8 cellular contexts compared by ENCODE assay signal in the genomic region with DNA sequence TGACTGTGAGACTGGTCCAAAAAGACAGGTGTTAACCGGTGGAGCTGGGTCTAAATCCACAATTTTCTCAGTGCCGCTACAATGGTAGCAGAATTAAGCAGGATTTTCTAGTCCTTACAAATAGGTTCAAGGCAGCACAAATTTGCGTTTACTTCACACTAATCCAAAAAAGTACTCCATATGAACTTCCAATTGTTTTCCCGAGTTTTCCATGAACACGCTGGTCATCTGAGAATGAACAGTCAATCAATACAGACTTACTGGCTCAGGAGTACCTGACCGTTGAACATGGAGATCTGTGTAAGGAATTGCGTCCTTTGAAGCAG. TPM values are rescaled to one million over a fixed set of nuclear protein-coding genes. Genes with fewer than 3 reads are reported as not detected.
DNase-seq lines count a peak whose midpoint lies in the region; ATAC-seq and TF ChIP-seq lines count a peak whose summit lies in the region.

No MANE protein-coding gene starts in this region.

- H3K4me2 ChIP-seq in hepatocyte = peak overlapping the region; percentile 89

- WGBS in hepatocyte (ENCODE audit: low lambda C conversion rate, missing lambda C conversion rate) = 20% methylated on average over 7 of the region's 7 CpGs
- 19 to 48% methylated on average over 7 of the region's 7 CpGs for WGBS in sigmoid colon, 2 donors

- no peak for ATAC-seq in activated T-helper 17 cell treated with anti-CD3 and anti-CD28 coated beads, Interleukin-2, amount 50 U/mL, for 72 hours (replicated peaks)

- peak overlapping the region; percentile 89 for H2AFZ ChIP-seq in hepatocyte

- intact Hi-C loops in sigmoid colon (cut with DNase I) = loop anchor here (1.0 kb wide), 1 partner anchor 67 kb away; the partner anchor contains the start of gene HABP4

- H3K4me1 Mint-ChIP-seq in activated T-helper 17 cell treated with anti-CD3 and anti-CD28 coated beads, Interleukin-2, amount 50 U/mL, for 72 hours = peaks cover 22% of the 10 kb centered on the region

- TF ChIP-seq CTCF in GM06990 (IDR thresholded peaks at IDR 0.05; ENCODE audit: insufficient read depth, low read length, poor library complexity, severe bottlenecking) (no peak), hepatocyte (IDR thresholded peaks at IDR 0.05; ENCODE audit: poor library complexity) (no peak), sigmoid colon (IDR thresholded peaks at IDR 0.05) (no peak)

- no peak for TF ChIP-seq EP300 in sigmoid colon (IDR thresholded peaks at IDR 0.05)

- peak overlapping the region; percentile 96 for H3K27ac ChIP-seq in hepatocyte
- peak overlapping the region; percentile 86 to 88 (median 86) for H3K27ac ChIP-seq in sigmoid colon

- no peaks in the 10 kb centered on the region for H4K20me1 ChIP-seq in hepatocyte (ENCODE audit: insufficient read depth, poor library complexity, severe bottlenecking)

- H3K9me2 ChIP-seq in hepatocyte (replicated peaks; ENCODE audit: insufficient read depth) = no peaks in the 10 kb centered on the region

- H3K4me3 Mint-ChIP-seq in activated T-helper 17 cell treated with anti-CD3 and anti-CD28 coated beads, Interleukin-2, amount 50 U/mL, for 72 hours = peak overlapping the region; percentile 75

- H3K27me3 Mint-ChIP-seq in activated T-helper 17 cell treated with anti-CD3 and anti-CD28 coated beads, Interleukin-2, amount 50 U/mL, for 72 hours = no peaks in the 10 kb centered on the region

- H3K9me3 Mint-ChIP-seq in activated T-helper 17 cell treated with anti-CD3 and anti-CD28 coated beads, Interleukin-2, amount 50 U/mL, for 72 hours = no peaks in the 10 kb centered on the region

- H3K9me3 ChIP-seq in hepatocyte (ENCODE audit: low read depth) (no peaks in the 10 kb centered on the region), sigmoid colon (no peaks in the 10 kb centered on the region)

- H3K27me3 ChIP-seq in GM06990 (replicated peaks; ENCODE audit: control insufficient read depth, insufficient read depth, low read length) = no peaks in the 10 kb centered on the region
- H3K27me3 ChIP-seq in hepatocyte = no peaks in the 10 kb centered on the region
- no peaks in the 10 kb centered on the region for H3K27me3 ChIP-seq in sigmoid colon

- no peaks in the 10 kb centered on the region for H3K36me3 ChIP-seq in GM06990 (ENCODE audit: control insufficient read depth, insufficient read depth, low read length)
- no peaks in the 10 kb centered on the region for H3K36me3 ChIP-seq in hepatocyte (replicated peaks; ENCODE audit: insufficient read depth, low read depth)
- no peaks in the 10 kb centered on the region for H3K36me3 ChIP-seq in sigmoid colon

- DNase-seq in GM06990 (ENCODE audit: extremely low read depth, insufficient read length) = no peak
- DNase-seq in hepatocyte (ENCODE audit: low spot score) = no peak
- DNase-seq in sigmoid colon = no peak
- DNase-seq in activated CD4-positive, CD25-positive, alpha-beta regulatory T cell (lab: John Stamatoyannopoulos, UW) = no peak
- DNase-seq in cerebellar nuclear complex (lab: John Stamatoyannopoulos, UW) = no peak
- no peak for DNase-seq in NCI-H1694 (lab: John Stamatoyannopoulos, UW)
- no peak for DNase-seq in Kasumi-1 (lab: John Stamatoyannopoulos, UW)

- TF ChIP-seq POLR2A in sigmoid colon (IDR thresholded peaks at IDR 0.05) = no peak

- H3K79me2 ChIP-seq in hepatocyte = peaks cover 55% of the 10 kb centered on the region

- H3K4me3 ChIP-seq in GM06990 (replicated peaks; ENCODE audit: low read depth, low read length) (peak overlapping the region; percentile 62), hepatocyte (peak overlapping the region; percentile 66), sigmoid colon (peak overlapping the region; percentile 77 to 87 (median 80))

- peaks cover 40% of the 10 kb centered on the region for H3K36me3 Mint-ChIP-seq in activated T-helper 17 cell treated with anti-CD3 and anti-CD28 coated beads, Interleukin-2, amount 50 U/mL, for 72 hours (ENCODE audit: low read depth)

- H3K4me1 ChIP-seq in hepatocyte (ENCODE audit: insufficient read depth) (peaks cover 16% of the 10 kb centered on the region), sigmoid colon (peaks cover 0 to 30% (median 16%) of the 10 kb centered on the region in 4 donors)

- H3K27ac Mint-ChIP-seq in activated T-helper 17 cell treated with anti-CD3 and anti-CD28 coated beads, Interleukin-2, amount 50 U/mL, for 72 hours = peak overlapping the region; percentile 54

RNA-seq across cellular contexts. Expression of gene SLC35D2, which starts 0.7 kb away (rescaled TPM):
- 1 to 10 TPM; 7.1 to 9.3 TPM for total RNA-seq in activated T-helper 17 cell treated with anti-CD3 and anti-CD28 coated beads, Interleukin-2, amount 50 U/mL, for 72 hours
- total RNA-seq in hepatocyte (77.7 and 89.7 TPM in 2 replicates), sigmoid colon (10 to 100 TPM; 12.9 to 22.4 (median 16.4) TPM)
- polyA plus RNA-seq in hepatocyte (68.0 and 87.5 TPM in 2 replicates), sigmoid colon (100 to 1,000 TPM in 1 of 3 donors, 10 to 100 TPM in 2; 45.5 to 118 (median 86.5) TPM)

RNA-seq across cellular contexts. Expression of gene ZNF367, which starts 35.4 kb away (rescaled TPM):
- total RNA-seq in activated T-helper 17 cell treated with anti-CD3 and anti-CD28 coated beads, Interleukin-2, amount 50 U/mL, for 72 hours = 10 to 100 TPM; 25.4 to 27.8 TPM
- total RNA-seq in hepatocyte (3.3 and 3.6 TPM in 2 replicates), sigmoid colon (1 to 10 TPM in 3 of 4 donors, under 1 TPM in 1; 0.28 to 1.4 (median 1.3) TPM)
- polyA plus RNA-seq in hepatocyte (0.98 and 2.2 TPM in 2 replicates), sigmoid colon (1 to 10 TPM in 2 of 3 donors, under 1 TPM in 1; 0.60 to 3.5 (median 1.8) TPM)
